Comparison of ENCODE assay signal across 1 cellular context in the genomic region with DNA sequence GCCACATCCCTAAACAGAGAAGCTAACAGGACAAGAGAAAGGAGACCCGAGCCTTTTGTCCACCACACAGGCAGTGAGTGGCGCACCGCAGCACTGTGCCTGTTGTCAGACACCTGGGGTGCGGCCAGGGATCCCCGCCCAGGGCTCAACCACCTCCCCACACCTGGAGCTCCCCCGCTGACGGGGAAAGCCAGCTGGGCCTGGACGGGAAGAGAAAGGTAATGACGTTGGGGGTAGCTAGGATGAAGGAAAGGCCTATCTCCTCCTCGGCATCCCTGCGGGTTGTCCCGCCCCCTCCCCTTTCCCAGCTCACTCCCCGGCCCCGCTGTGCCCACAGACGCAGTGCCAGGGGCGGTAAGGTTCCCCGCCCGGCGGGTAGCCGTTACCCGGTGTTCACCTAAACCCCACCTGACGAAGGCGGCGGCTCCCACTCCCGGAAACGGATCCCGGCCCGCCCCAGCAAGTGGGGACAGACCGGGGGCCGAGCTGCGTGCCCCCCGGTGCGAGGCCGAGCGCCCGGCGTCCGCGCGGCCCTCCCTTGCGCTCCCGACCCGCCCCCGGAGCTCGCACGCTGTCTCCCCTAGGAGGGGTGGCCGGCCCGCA.
TF ChIP-seq lines count a peak whose summit lies in the region.

No MANE protein-coding gene starts in this region.

TF ChIP-seq in IMR-90, 13 proteins besides CTCF, POLR2A, EP300 and RAD21:
- TF ChIP-seq CEBPB (IDR thresholded peaks at IDR 0.05; ENCODE audit: low read depth, low read length) (no peak), NFE2L2 (IDR thresholded peaks at IDR 0.05; ENCODE audit: low read depth, low read length) (no peak), RCOR1 (IDR thresholded peaks at IDR 0.05; ENCODE audit: insufficient replicate concordance, low read length) (no peak), RFX5 (IDR thresholded peaks at IDR 0.05; ENCODE audit: low read depth, low read length) (no peak), CHD1 (IDR thresholded peaks at IDR 0.05; ENCODE audit: low read depth, low read length) (no peak)
- TF ChIP-seq, protein P1, sequence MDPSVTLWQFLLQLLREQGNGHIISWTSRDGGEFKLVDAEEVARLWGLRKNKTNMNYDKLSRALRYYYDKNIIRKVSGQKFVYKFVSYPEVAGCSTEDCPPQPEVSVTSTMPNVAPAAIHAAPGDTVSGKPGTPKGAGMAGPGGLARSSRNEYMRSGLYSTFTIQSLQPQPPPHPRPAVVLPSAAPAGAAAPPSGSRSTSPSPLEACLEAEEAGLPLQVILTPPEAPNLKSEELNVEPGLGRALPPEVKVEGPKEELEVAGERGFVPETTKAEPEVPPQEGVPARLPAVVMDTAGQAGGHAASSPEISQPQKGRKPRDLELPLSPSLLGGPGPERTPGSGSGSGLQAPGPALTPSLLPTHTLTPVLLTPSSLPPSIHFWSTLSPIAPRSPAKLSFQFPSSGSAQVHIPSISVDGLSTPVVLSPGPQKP (IDR thresholded peaks at IDR 0.05; ENCODE audit: borderline replicate concordance, low read depth, low read length) = no peak
